1 cellular context compared by ENCODE assay signal in genomic region chr11:31369348-31370329, GRCh38.
TF ChIP-seq lines count a peak whose summit lies in the region.

A gene with protein sequence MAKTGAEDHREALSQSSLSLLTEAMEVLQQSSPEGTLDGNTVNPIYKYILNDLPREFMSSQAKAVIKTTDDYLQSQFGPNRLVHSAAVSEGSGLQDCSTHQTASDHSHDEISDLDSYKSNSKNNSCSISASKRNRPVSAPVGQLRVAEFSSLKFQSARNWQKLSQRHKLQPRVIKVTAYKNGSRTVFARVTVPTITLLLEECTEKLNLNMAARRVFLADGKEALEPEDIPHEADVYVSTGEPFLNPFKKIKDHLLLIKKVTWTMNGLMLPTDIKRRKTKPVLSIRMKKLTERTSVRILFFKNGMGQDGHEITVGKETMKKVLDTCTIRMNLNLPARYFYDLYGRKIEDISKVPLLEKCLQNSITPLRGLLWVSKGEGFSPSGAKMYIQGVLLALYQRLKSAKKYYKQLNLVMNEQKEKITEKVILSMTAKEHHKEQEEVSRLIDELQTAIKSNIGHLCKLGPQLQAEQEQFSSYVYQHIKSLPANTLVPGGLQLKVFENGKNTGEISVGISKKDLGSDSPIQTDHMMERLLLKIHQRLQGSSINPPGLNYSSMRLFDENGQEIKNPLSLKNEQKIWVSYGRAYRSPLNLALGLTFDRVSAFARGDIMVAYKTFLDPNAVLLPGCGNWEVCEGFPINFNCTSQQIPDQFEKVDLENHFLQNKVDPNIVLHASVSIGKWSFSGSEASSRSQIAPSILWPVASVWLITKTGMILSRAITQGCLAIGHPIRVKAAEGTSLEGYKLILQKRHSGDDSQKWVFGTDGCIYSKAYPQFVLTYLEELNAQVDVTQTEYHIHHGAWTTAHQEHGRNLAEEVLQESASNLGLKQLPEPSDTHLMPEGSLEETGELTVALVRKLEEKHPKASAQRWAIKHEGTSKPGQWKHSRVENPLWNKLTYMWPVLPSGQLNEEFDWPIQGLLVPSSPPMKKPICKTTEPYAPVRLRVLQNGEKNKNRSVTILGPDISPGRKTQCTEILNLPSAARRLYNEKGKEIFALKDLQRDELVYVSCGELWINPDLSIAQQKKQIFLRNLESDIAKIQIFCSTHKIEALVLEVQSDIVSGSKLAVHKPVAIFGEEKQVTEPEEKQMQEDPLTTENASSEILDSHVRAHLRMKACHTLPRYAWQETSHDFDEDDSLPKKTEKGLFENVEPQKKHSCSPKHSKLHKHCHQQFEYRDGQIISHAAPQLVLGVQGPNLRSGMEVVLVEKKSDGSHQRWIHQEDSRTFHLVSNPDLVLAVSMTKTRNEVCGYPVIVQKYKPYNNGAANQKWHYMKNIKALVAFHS (N-terminal part only) (minus strand): TSS chr11:31369739. CDS start chr11:31328280, 41,459 bp downstream.
Gene DNAJC24 (plus strand): TSS chr11:31369860. CDS start chr11:31370749, 889 bp downstream.

TF ChIP-seq in HepG2, 621 proteins besides CTCF, POLR2A, EP300 and RAD21 (continued from another document and continues in another):
- TF ChIP-seq ZNF512B (CRISPR knock-in tag; IDR thresholded peaks at IDR 0.05; ENCODE audit: borderline replicate concordance) = peak; percentile 70; the same call in 1 of the 2 replicates
- no peak for TF ChIP-seq PRPF4 (IDR thresholded peaks at IDR 0.05; ENCODE audit: low read depth, low read length, poor library complexity, severe bottlenecking)
- TF ChIP-seq ZMYM4 (CRISPR knock-in tag; IDR thresholded peaks at IDR 0.05) = peak; percentile 96
- no peak for TF ChIP-seq ZNF790 (CRISPR knock-in tag; IDR thresholded peaks at IDR 0.05; ENCODE audit: borderline replicate concordance)
- TF ChIP-seq ZNF24 (IDR thresholded peaks at IDR 0.05) = no peak
- peak; percentile 73 for TF ChIP-seq SALL1 (CRISPR knock-in tag; IDR thresholded peaks at IDR 0.05)
- TF ChIP-seq SCMH1 (CRISPR knock-in tag; IDR thresholded peaks at IDR 0.05; ENCODE audit: borderline replicate concordance) = no peak
- TF ChIP-seq FOXO4 (CRISPR knock-in tag; conservative IDR thresholded peaks at IDR 0.05) = 0 out of 2 replicates have a peak, but pooled peaks have one; percentile 51
- TF ChIP-seq ZNF260 (CRISPR knock-in tag; IDR thresholded peaks at IDR 0.05; ENCODE audit: borderline replicate concordance, low read depth) = no peak
- TF ChIP-seq STAG1 (CRISPR knock-in tag; IDR thresholded peaks at IDR 0.05) = no peak
- no peak for TF ChIP-seq KDM3A (CRISPR knock-in tag; IDR thresholded peaks at IDR 0.05; ENCODE audit: low read depth)
- peak; percentile 93 for TF ChIP-seq POLR2G (IDR thresholded peaks at IDR 0.05; ENCODE audit: low read depth, low read length)
- no peak for TF ChIP-seq FLYWCH1 (CRISPR knock-in tag; IDR thresholded peaks at IDR 0.05)
- no peak for TF ChIP-seq GLI4 (CRISPR knock-in tag; IDR thresholded peaks at IDR 0.05; ENCODE audit: borderline replicate concordance)
- no peak for TF ChIP-seq SP140L (CRISPR knock-in tag; IDR thresholded peaks at IDR 0.05; ENCODE audit: borderline replicate concordance)
- TF ChIP-seq GMEB2 (CRISPR knock-in tag; IDR thresholded peaks at IDR 0.05; ENCODE audit: low read depth) = no peak
- no peak for TF ChIP-seq ZNF557 (CRISPR knock-in tag; IDR thresholded peaks at IDR 0.05)
- no peak for TF ChIP-seq ZNF430 (CRISPR knock-in tag; IDR thresholded peaks at IDR 0.05)
- no peak for TF ChIP-seq NFATC3 (CRISPR knock-in tag; IDR thresholded peaks at IDR 0.05)
- 0 out of 2 replicates have a peak, but pooled peaks have one; percentile 25 for TF ChIP-seq ZNF263 (CRISPR knock-in tag; IDR thresholded peaks at IDR 0.05)
- TF ChIP-seq, protein P1, sequence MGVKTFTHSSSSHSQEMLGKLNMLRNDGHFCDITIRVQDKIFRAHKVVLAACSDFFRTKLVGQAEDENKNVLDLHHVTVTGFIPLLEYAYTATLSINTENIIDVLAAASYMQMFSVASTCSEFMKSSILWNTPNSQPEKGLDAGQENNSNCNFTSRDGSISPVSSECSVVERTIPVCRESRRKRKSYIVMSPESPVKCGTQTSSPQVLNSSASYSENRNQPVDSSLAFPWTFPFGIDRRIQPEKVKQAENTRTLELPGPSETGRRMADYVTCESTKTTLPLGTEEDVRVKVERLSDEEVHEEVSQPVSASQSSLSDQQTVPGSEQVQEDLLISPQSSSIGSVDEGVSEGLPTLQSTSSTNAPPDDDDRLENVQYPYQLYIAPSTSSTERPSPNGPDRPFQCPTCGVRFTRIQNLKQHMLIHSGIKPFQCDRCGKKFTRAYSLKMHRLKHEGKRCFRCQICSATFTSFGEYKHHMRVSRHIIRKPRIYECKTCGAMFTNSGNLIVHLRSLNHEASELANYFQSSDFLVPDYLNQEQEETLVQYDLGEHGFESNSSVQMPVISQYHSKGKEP (CRISPR knock-in tag; IDR thresholded peaks at IDR 0.05) = peak; percentile 63; the same call in 1 of the 2 replicates
- no peak for TF ChIP-seq RELA (CRISPR knock-in tag; IDR thresholded peaks at IDR 0.05)
- peak; percentile 80 for TF ChIP-seq RFX1 (IDR thresholded peaks at IDR 0.05)
- TF ChIP-seq THYN1 (CRISPR knock-in tag; IDR thresholded peaks at IDR 0.05; ENCODE audit: borderline replicate concordance, low read depth) = no peak
- TF ChIP-seq ZNF567 (CRISPR knock-in tag; IDR thresholded peaks at IDR 0.05; ENCODE audit: borderline replicate concordance) = no peak
- TF ChIP-seq NCOA5 (CRISPR knock-in tag; IDR thresholded peaks at IDR 0.05) = no peak
- peak; percentile 63 for TF ChIP-seq RBFOX2 (IDR thresholded peaks at IDR 0.05; ENCODE audit: low read depth, low read length)
- TF ChIP-seq ZNF720 (CRISPR knock-in tag; IDR thresholded peaks at IDR 0.05) = no peak
- peak; percentile 94 for TF ChIP-seq ARID4A (CRISPR knock-in tag; IDR thresholded peaks at IDR 0.05; ENCODE audit: borderline replicate concordance)
- TF ChIP-seq NFKB2 (CRISPR knock-in tag; IDR thresholded peaks at IDR 0.05; ENCODE audit: borderline replicate concordance) = peak; percentile 76; the same call in 1 of the 2 replicates
- no peak for TF ChIP-seq SYNCRIP (IDR thresholded peaks at IDR 0.05; ENCODE audit: insufficient read depth, low read depth, low read length)
- TF ChIP-seq TOE1 (CRISPR knock-in tag; IDR thresholded peaks at IDR 0.05) = no peak
- TF ChIP-seq, protein P2, sequence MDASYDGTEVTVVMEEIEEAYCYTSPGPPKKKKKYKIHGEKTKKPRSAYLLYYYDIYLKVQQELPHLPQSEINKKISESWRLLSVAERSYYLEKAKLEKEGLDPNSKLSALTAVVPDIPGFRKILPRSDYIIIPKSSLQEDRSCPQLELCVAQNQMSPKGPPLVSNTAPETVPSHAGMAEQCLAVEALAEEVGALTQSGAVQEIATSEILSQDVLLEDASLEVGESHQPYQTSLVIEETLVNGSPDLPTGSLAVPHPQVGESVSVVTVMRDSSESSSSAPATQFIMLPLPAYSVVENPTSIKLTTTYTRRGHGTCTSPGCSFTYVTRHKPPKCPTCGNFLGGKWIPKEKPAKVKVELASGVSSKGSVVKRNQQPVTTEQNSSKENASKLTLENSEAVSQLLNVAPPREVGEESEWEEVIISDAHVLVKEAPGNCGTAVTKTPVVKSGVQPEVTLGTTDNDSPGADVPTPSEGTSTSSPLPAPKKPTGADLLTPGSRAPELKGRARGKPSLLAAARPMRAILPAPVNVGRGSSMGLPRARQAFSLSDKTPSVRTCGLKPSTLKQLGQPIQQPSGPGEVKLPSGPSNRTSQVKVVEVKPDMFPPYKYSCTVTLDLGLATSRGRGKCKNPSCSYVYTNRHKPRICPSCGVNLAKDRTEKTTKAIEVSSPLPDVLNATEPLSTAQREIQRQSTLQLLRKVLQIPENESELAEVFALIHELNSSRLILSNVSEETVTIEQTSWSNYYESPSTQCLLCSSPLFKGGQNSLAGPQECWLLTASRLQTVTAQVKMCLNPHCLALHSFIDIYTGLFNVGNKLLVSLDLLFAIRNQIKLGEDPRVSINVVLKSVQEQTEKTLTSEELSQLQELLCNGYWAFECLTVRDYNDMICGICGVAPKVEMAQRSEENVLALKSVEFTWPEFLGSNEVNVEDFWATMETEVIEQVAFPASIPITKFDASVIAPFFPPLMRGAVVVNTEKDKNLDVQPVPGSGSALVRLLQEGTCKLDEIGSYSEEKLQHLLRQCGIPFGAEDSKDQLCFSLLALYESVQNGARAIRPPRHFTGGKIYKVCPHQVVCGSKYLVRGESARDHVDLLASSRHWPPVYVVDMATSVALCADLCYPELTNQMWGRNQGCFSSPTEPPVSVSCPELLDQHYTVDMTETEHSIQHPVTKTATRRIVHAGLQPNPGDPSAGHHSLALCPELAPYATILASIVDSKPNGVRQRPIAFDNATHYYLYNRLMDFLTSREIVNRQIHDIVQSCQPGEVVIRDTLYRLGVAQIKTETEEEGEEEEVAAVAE (CRISPR knock-in tag; IDR thresholded peaks at IDR 0.05; ENCODE audit: borderline replicate concordance) = peak; percentile 67; the same call in 1 of the 2 replicates
- TF ChIP-seq, protein P3, sequence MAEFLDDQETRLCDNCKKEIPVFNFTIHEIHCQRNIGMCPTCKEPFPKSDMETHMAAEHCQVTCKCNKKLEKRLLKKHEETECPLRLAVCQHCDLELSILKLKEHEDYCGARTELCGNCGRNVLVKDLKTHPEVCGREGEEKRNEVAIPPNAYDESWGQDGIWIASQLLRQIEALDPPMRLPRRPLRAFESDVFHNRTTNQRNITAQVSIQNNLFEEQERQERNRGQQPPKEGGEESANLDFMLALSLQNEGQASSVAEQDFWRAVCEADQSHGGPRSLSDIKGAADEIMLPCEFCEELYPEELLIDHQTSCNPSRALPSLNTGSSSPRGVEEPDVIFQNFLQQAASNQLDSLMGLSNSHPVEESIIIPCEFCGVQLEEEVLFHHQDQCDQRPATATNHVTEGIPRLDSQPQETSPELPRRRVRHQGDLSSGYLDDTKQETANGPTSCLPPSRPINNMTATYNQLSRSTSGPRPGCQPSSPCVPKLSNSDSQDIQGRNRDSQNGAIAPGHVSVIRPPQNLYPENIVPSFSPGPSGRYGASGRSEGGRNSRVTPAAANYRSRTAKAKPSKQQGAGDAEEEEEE (CRISPR knock-in tag; IDR thresholded peaks at IDR 0.05; ENCODE audit: borderline replicate concordance) = no peak
